Comparison of ENCODE assay signal across 32 cellular contexts in genomic region chr4:6527683-6528595, GRCh38. TPM values are rescaled to one million over a fixed set of nuclear protein-coding genes. Genes with fewer than 3 reads are reported as not detected.
"Had no signal": no experiment of that assay in that cellular context is flagged by ENCODE, and none has a peak within 500 bp of the region (broad histone marks: within the 10 kb centered on the region; RNA-seq: fewer than 3 reads in every experiment).

No MANE protein-coding gene starts in this region.

- H3K9me3 ChIP-seq: adrenal gland, ascending aorta, colonic mucosa, gastroesophageal sphincter, heart left ventricle, right lobe of liver, upper lobe of left lung, vagina had no signal

- H3K27me3 ChIP-seq: adrenal gland, ascending aorta, cardiac muscle cell, colonic mucosa, dorsolateral prefrontal cortex, heart left ventricle, neural progenitor cell, right lobe of liver, upper lobe of left lung, vagina had no signal

- ATAC-seq: activated CD8-positive, alpha-beta memory T cell treated with anti-CD3 and anti-CD28 coated beads, Interleukin-2, amount 10 ng/mL, durations not matched to agents 7 days and 5 days; activated CD8-positive, alpha-beta T cell treated with anti-CD3 and anti-CD28 coated beads, Interleukin-2, amount 10 ng/mL, durations not matched to agents 7 days and 5 days; activated T-cell treated with anti-CD3 and anti-CD28 coated beads, Interleukin-2, amount 50 U/mL, for 72 hours; effector memory CD8-positive, alpha-beta T cell; gastroesophageal sphincter; heart left ventricle; natural killer cell; right lobe of liver had no signal

- FAIRE-seq: endothelial cell of umbilical vein had no signal

- H3K4me1 ChIP-seq: adrenal gland, ascending aorta, colonic mucosa, gastroesophageal sphincter, heart left ventricle, right lobe of liver, upper lobe of left lung, vagina had no signal

- H3K4me1 Mint-ChIP-seq: activated B cell treated with CpG ODN at 0.5 μM for 24 hours; activated CD8-positive, alpha-beta memory T cell treated with anti-CD3 and anti-CD28 coated beads, Interleukin-2, amount 10 ng/mL, durations not matched to agents 7 days and 5 days; activated naive CD8-positive, alpha-beta T cell treated with anti-CD3 and anti-CD28 coated beads for 36 hours; natural killer cell had no signal

- DNase-seq: activated B cell treated with CpG ODN at 0.5 μM for 24 hours; activated CD8-positive, alpha-beta memory T cell treated with anti-CD3 and anti-CD28 coated beads, Interleukin-2, amount 10 ng/mL, durations not matched to agents 7 days and 5 days; activated CD8-positive, alpha-beta T cell treated with anti-CD3 and anti-CD28 coated beads, Interleukin-2, amount 10 ng/mL, durations not matched to agents 7 days and 5 days; activated naive CD4-positive, alpha-beta T cell treated with anti-CD3 and anti-CD28 coated beads for 36 hours; activated naive CD8-positive, alpha-beta T cell treated with anti-CD3 and anti-CD28 coated beads for 36 hours; activated T-cell treated with anti-CD3 and anti-CD28 coated beads, Interleukin-2, amount 50 U/mL, for 72 hours; adrenal gland; cerebellar nuclear complex; colonic mucosa; effector memory CD8-positive, alpha-beta T cell; heart left ventricle; mesenchymal stem cell; natural killer cell; right lobe of liver; stimulated activated CD4-positive, alpha-beta T cell treated with anti-CD3 and anti-CD28 coated beads, Interleukin-4, amount 100 ng/mL, for 1 hour; substantia nigra; T-helper 2 cell; upper lobe of left lung had no signal

- H3K27ac Mint-ChIP-seq: activated B cell treated with CpG ODN at 0.5 μM for 24 hours; activated CD8-positive, alpha-beta memory T cell treated with anti-CD3 and anti-CD28 coated beads, Interleukin-2, amount 10 ng/mL, durations not matched to agents 7 days and 5 days; activated CD8-positive, alpha-beta T cell treated with anti-CD3 and anti-CD28 coated beads, Interleukin-2, amount 10 ng/mL, durations not matched to agents 7 days and 5 days; activated naive CD4-positive, alpha-beta T cell treated with anti-CD3 and anti-CD28 coated beads for 36 hours; activated naive CD8-positive, alpha-beta T cell treated with anti-CD3 and anti-CD28 coated beads for 36 hours; activated T-cell treated with anti-CD3 and anti-CD28 coated beads, Interleukin-2, amount 50 U/mL, for 72 hours; effector memory CD8-positive, alpha-beta T cell; natural killer cell; progenitor cell of endocrine pancreas; stimulated activated naive CD8-positive, alpha-beta T cell treated with anti-CD3 and anti-CD28 coated beads, Interleukin-15, Interleukin-2, amounts not matched to agents 100 ng/mL and 50 ng/mL, for 24 hours had no signal

- H3K4me3 Mint-ChIP-seq: activated B cell treated with CpG ODN at 0.5 μM for 24 hours; activated CD8-positive, alpha-beta memory T cell treated with anti-CD3 and anti-CD28 coated beads, Interleukin-2, amount 10 ng/mL, durations not matched to agents 7 days and 5 days; activated CD8-positive, alpha-beta T cell treated with anti-CD3 and anti-CD28 coated beads, Interleukin-2, amount 10 ng/mL, durations not matched to agents 7 days and 5 days; activated naive CD4-positive, alpha-beta T cell treated with anti-CD3 and anti-CD28 coated beads for 36 hours; activated naive CD8-positive, alpha-beta T cell treated with anti-CD3 and anti-CD28 coated beads for 36 hours; activated T-cell treated with anti-CD3 and anti-CD28 coated beads, Interleukin-2, amount 50 U/mL, for 72 hours; brain; effector memory CD8-positive, alpha-beta T cell; natural killer cell; neural progenitor cell; stimulated activated naive CD8-positive, alpha-beta T cell treated with anti-CD3 and anti-CD28 coated beads, Interleukin-15, Interleukin-2, amounts not matched to agents 100 ng/mL and 50 ng/mL, for 24 hours had no signal

- H3K9ac ChIP-seq: neural progenitor cell had no signal

- H3K4me3 ChIP-seq: adrenal gland, ascending aorta, cardiac muscle cell, colonic mucosa, dorsolateral prefrontal cortex, gastroesophageal sphincter, heart left ventricle, neural progenitor cell, right lobe of liver, upper lobe of left lung, vagina had no signal

- H3K36me3 ChIP-seq: adrenal gland, ascending aorta, cardiac muscle cell, colonic mucosa, gastroesophageal sphincter, heart left ventricle, neural progenitor cell, right lobe of liver, upper lobe of left lung, vagina had no signal

- H3K36me3 Mint-ChIP-seq: activated CD8-positive, alpha-beta memory T cell treated with anti-CD3 and anti-CD28 coated beads, Interleukin-2, amount 10 ng/mL, durations not matched to agents 7 days and 5 days; activated naive CD8-positive, alpha-beta T cell treated with anti-CD3 and anti-CD28 coated beads for 36 hours; brain; natural killer cell; neural progenitor cell had no signal

- H3K9me3 Mint-ChIP-seq: activated B cell treated with CpG ODN at 0.5 μM for 24 hours; activated naive CD4-positive, alpha-beta T cell treated with anti-CD3 and anti-CD28 coated beads for 36 hours; activated naive CD8-positive, alpha-beta T cell treated with anti-CD3 and anti-CD28 coated beads for 36 hours; activated T-cell treated with anti-CD3 and anti-CD28 coated beads, Interleukin-2, amount 50 U/mL, for 72 hours; effector memory CD8-positive, alpha-beta T cell; natural killer cell; neural progenitor cell; stimulated activated naive CD8-positive, alpha-beta T cell treated with anti-CD3 and anti-CD28 coated beads, Interleukin-15, Interleukin-2, amounts not matched to agents 100 ng/mL and 50 ng/mL, for 24 hours had no signal

- H3K27me3 Mint-ChIP-seq: activated B cell treated with CpG ODN at 0.5 μM for 24 hours; activated CD8-positive, alpha-beta memory T cell treated with anti-CD3 and anti-CD28 coated beads, Interleukin-2, amount 10 ng/mL, durations not matched to agents 7 days and 5 days; activated naive CD8-positive, alpha-beta T cell treated with anti-CD3 and anti-CD28 coated beads for 36 hours; stimulated activated naive CD8-positive, alpha-beta T cell treated with anti-CD3 and anti-CD28 coated beads, Interleukin-15, Interleukin-2, amounts not matched to agents 100 ng/mL and 50 ng/mL, for 24 hours had no signal

- H3K4me2 ChIP-seq: neural progenitor cell had no signal

- H3K27ac ChIP-seq: adrenal gland, ascending aorta, cardiac muscle cell, colonic mucosa, gastroesophageal sphincter, heart left ventricle, neural progenitor cell, right lobe of liver, upper lobe of left lung, vagina had no signal

RNA-seq across cellular contexts. Expression of gene PPP2R2C, which starts 55.5 kb away (rescaled TPM):
- total RNA-seq: activated B cell treated with CpG ODN at 0.5 μM for 24 hours; activated CD8-positive, alpha-beta memory T cell treated with anti-CD3 and anti-CD28 coated beads, Interleukin-2, amount 10 ng/mL, durations not matched to agents 7 days and 5 days; activated CD8-positive, alpha-beta T cell treated with anti-CD3 and anti-CD28 coated beads, Interleukin-2, amount 10 ng/mL, durations not matched to agents 7 days and 5 days; activated naive CD4-positive, alpha-beta T cell treated with anti-CD3 and anti-CD28 coated beads for 36 hours; activated naive CD8-positive, alpha-beta T cell treated with anti-CD3 and anti-CD28 coated beads for 36 hours; activated T-cell treated with anti-CD3 and anti-CD28 coated beads, Interleukin-2, amount 50 U/mL, for 72 hours; cardiac muscle cell; fibroblast of villous mesenchyme; kidney epithelial cell; mononuclear cell; natural killer cell; skeletal muscle tissue had no signal
- polyA plus RNA-seq: cardiac muscle cell had no signal
